Comparison of ENCODE assay signal across 10 cellular contexts in genomic region chr7:1567893-1568292, GRCh38. TPM values are rescaled to one million over a fixed set of nuclear protein-coding genes. Genes with fewer than 3 reads are reported as not detected.
A peak's percentile ranks its signal among the peaks of the same experiment; 100 is the strongest.
DNase-seq lines count a peak whose midpoint lies in the region; ATAC-seq and TF ChIP-seq lines count a peak whose summit lies in the region.
"Had no signal": no experiment of that assay in that cellular context is flagged by ENCODE, and none has a peak within 500 bp of the region (broad histone marks: within the 10 kb centered on the region; RNA-seq: fewer than 3 reads in every experiment).

No MANE protein-coding gene starts in this region.

- no peaks in the 10 kb centered on the region for H3K9me3 ChIP-seq in PC-9 (ENCODE audit: insufficient read depth, low read depth)
- no peaks in the 10 kb centered on the region for H3K9me3 ChIP-seq in psoas muscle

- peak; percentile 89 for DNase-seq in Daoy (ENCODE audit: low read depth)
- peak in 1 of 2 experiments; percentile 73 for DNase-seq in PC-9
- DNase-seq in epidermal melanocyte (ENCODE audit: insufficient read length, low spot score): peak; percentile 65
- peak in 1 of 2 donors; percentile 63 for DNase-seq in psoas muscle
- no peak for DNase-seq in activated effector memory CD4-positive, alpha-beta T cell treated with Interleukin-2 at 50 U/mL for 16 hours
- no peak for DNase-seq in globus pallidus (ENCODE audit: low spot score)

- ATAC-seq in psoas muscle: peak in 3 of 4 donors; percentile 13 to 29 (median 25)
- ATAC-seq in HG03025 (IDR thresholded peaks at IDR 0.05; ENCODE audit: low FRiP score, unreplicated experiment): no peak
- no peak for ATAC-seq in GM21723 (IDR thresholded peaks at IDR 0.05; ENCODE audit: unreplicated experiment)

- TF ChIP-seq CTCF in PC-9 (conservative IDR thresholded peaks at IDR 0.05) (no peak), psoas muscle (IDR thresholded peaks at IDR 0.05) (no peak)

- intact Hi-C loops in PC-9 (cut with micrococcal nuclease; ENCODE audit: unreplicated experiment) (loop anchor here (1.0 to 10.0 kb wide), 2 partner anchors 9 to 677 kb away; partner anchors contain the start of genes MRM2 and NUDT1), psoas muscle (cut with DNase I) (loop anchor here in 1 of 2 donors (5.0 kb wide), 1 partner anchor 36 kb away; the partner anchor contains the start of gene MAFK)

- H3K27me3 ChIP-seq in PC-9 (ENCODE audit: insufficient read depth, low read depth) (no peaks in the 10 kb centered on the region), psoas muscle (ENCODE audit: insufficient read depth in 3 of 3, low read length in 2 of 3) (no peaks in the 10 kb centered on the region)

- H3K27ac ChIP-seq in PC-9 (peak overlapping the region; percentile 24), psoas muscle (peak overlapping the region; percentile 95)
- H3K27ac ChIP-seq: KMS-11 had no signal

- no peak overlapping the region; the same call in 1 of the 2 replicates for H3K4me3 ChIP-seq in PC-9
- peak overlapping the region; percentile 94 for H3K4me3 ChIP-seq in psoas muscle

- no peaks in the 10 kb centered on the region; the same call in 1 of the 2 replicates for H4K20me1 ChIP-seq in PC-9 (ENCODE audit: insufficient read depth)

- H3K79me2 ChIP-seq in PC-9 (ENCODE audit: low read depth): peaks cover 30% of the 10 kb centered on the region

- peaks cover 70% of the 10 kb centered on the region; the same call in 1 of the 2 replicates for H3F3A ChIP-seq in PC-9 (ENCODE audit: insufficient read depth, low read depth)

- H3K36me3 ChIP-seq in PC-9 (ENCODE audit: low read depth) (peaks cover 6% of the 10 kb centered on the region), psoas muscle (ENCODE audit: insufficient read depth in 1 of 2, low read depth in 1 of 2) (peaks cover 0 to 31% of the 10 kb centered on the region in 2 donors)

- WGBS in psoas muscle, 3 donors: 42 to 66% (median 44%) methylated on average over 13 of the region's 13 CpGs

- no peak overlapping the region for H2AFZ ChIP-seq in PC-9

- CTCF ChIA-PET in PC-9 (lab: Charles Lee): no interaction called here

- H3K4me1 ChIP-seq in PC-9 (replicated peaks; ENCODE audit: insufficient read depth) (peaks cover 34% of the 10 kb centered on the region), psoas muscle (peaks cover 34% of the 10 kb centered on the region)

- no TSS peak for BruUV-seq in PC-9 (replicated peaks; lab: Mats Ljungman, UMichigan)

- peak overlapping the region; percentile 82 for H3K4me2 ChIP-seq in PC-9

- H3K9me2 ChIP-seq in PC-9 (ENCODE audit: insufficient read depth): no peaks in the 10 kb centered on the region

- POLR2A ChIA-PET in PC-9 (lab: Charles Lee; ENCODE audit: unreplicated experiment): interaction anchor here (0.6 kb wide), 1 partner anchor 31 kb away, joined by 3 read pairs; no protein-coding TSS in a partner anchor

RNA-seq across cellular contexts. Expression of gene PSMG3, which starts 1.9 kb away (rescaled TPM):
- total RNA-seq in Daoy (2014; rRNA removed; shearing (Covaris generic)): 107 and 130 TPM in 2 replicates
- 63.3 and 78.9 TPM in 2 replicates for total RNA-seq in PC-9 (2021)
- total RNA-seq in psoas muscle: 10 to 100 TPM; 11.8 to 18.2 (median 14.6) TPM
- polyA plus RNA-seq in psoas muscle: 10 to 100 TPM; 33.4 to 59.1 (median 54.1) TPM

RNA-seq across cellular contexts. Expression of gene TMEM184A, which starts 11.9 kb away (rescaled TPM):
- total RNA-seq in Daoy (2014; rRNA removed; shearing (Covaris generic)): 1.7 and 5.9 TPM in 2 replicates
- total RNA-seq in PC-9 (2021) (21.4 TPM in 2 replicates), psoas muscle (1 to 10 TPM; 2.8 to 6.0 (median 2.9) TPM)
- polyA plus RNA-seq in psoas muscle: 1 to 10 TPM in 2 of 3 donors, under 1 TPM in 1; 0.40 to 1.4 (median 1.1) TPM
- total RNA-seq: activated CD8-positive, alpha-beta memory T cell treated with anti-CD3 and anti-CD28 coated beads for 36 hours had no signal

RNA-seq across cellular contexts. Expression of gene MAFK, which starts 37.4 kb away (rescaled TPM):
- total RNA-seq in Daoy (2014; rRNA removed; shearing (Covaris generic)): 19.8 and 25.8 TPM in 2 replicates
- total RNA-seq in PC-9 (2021): 43.1 and 70.8 TPM in 2 replicates
- total RNA-seq in psoas muscle: 100 to 1,000 TPM in 1 of 4 donors, 10 to 100 TPM in 3; 59.1 to 103 (median 77.5) TPM
- polyA plus RNA-seq in psoas muscle: 100 to 1,000 TPM in 1 of 3 donors, 10 to 100 TPM in 2; 36.7 to 138 (median 62.9) TPM

Comparison
In these comparisons a context has a peak if more than half of its experiments do, and no peak if none do; other contexts are left out.
1. DNase-seq: peak in Daoy (single experiment) and epidermal melanocyte (single experiment); none in activated effector memory CD4-positive, alpha-beta T cell treated with Interleukin-2 at 50 U/mL for 16 hours (single experiment) and globus pallidus (single experiment).
2. ATAC-seq: peak in psoas muscle (3 of 4); none in HG03025 (single experiment) and GM21723 (single experiment).